Comparison of ENCODE assay signal across 17 cellular contexts in the genomic region with DNA sequence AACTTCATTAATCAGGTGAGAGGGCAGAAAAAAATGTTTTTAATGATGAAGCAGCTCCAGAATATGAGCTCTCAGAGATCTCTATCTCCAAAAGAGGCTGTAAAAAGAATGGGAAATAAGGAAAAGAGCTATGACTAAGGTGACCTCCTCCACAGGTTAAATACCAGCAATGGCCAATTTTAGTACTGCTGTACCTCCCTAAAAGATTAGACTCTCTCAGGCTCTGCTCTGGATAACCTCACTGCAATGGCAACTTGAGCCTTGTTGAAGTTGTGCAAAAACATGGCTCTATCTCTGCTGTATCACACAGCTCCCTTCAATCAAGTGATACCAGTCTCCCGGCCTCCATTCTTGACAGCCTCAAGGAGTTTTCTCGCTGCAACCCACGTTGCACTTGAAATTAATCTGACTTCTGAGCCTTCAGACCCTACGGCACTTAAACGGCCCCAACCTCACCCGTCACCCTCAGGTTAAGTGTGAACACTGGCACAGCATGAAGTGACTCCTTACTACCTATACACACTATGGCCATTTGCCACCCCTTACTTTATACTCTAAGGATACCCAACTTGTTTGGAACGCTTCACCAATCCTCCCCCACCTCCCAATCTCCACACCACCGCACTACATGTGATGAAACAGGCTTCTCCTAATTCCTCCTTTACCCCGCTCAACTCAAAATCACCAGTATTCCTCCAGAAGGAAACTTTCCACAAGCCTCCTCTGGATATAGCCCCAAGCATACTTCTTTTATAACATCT. TPM values are rescaled to one million over a fixed set of nuclear protein-coding genes. Genes with fewer than 3 reads are reported as not detected.
A peak's percentile ranks its signal among the peaks of the same experiment; 100 is the strongest.
DNase-seq lines count a peak whose midpoint lies in the region; ATAC-seq, FAIRE-seq and TF ChIP-seq lines count a peak whose summit lies in the region.
"Had no signal": no experiment of that assay in that cellular context is flagged by ENCODE, and none has a peak within 500 bp of the region (broad histone marks: within the 10 kb centered on the region; RNA-seq: fewer than 3 reads in every experiment).

No MANE protein-coding gene starts in this region.

- H2BK12ac ChIP-seq in H9 (ENCODE audit: insufficient read length, low read depth, low read length): no peak overlapping the region

- no peak overlapping the region for H3K18ac ChIP-seq in H9 (ENCODE audit: insufficient read length, low read depth, low read length)

- no peak overlapping the region for H3K4me3 ChIP-seq in CD4-positive, CD25-positive, alpha-beta regulatory T cell (ENCODE audit: low read depth, low read length)
- H3K4me3 ChIP-seq in iPS-20b (ENCODE audit: low read length) (no peak overlapping the region), pancreas (no peak overlapping the region)
- H3K4me3 ChIP-seq: spleen had no signal

- no peak overlapping the region for H2BK20ac ChIP-seq in H9 (ENCODE audit: low read depth, low read length, poor library complexity, severe bottlenecking)

- no peaks in the 10 kb centered on the region for H4K20me1 ChIP-seq in H9 (ENCODE audit: control insufficient read depth, insufficient read depth, insufficient read length)

- no peak overlapping the region for H2BK15ac ChIP-seq in H9 (ENCODE audit: low read depth, low read length)

- no peak overlapping the region for H2BK5ac ChIP-seq in H9 (ENCODE audit: insufficient read length, low read length)

- no peak overlapping the region for H3T11ph ChIP-seq in H9 (ENCODE audit: low read length)

- peaks cover 30 to 64% (median 51%) of the 10 kb centered on the region in 4 donors for H3K4me1 Mint-ChIP-seq in CD4-positive, CD25-positive, alpha-beta regulatory T cell
- H3K4me1 Mint-ChIP-seq in H9 (peaks cover 50 to 53% of the 10 kb centered on the region in 2 experiments), WTC11 (peaks cover 54% of the 10 kb centered on the region)

- no peak for DNase-seq in CD4-positive, CD25-positive, alpha-beta regulatory T cell
- DNase-seq in H9 (no peak), WTC11 (ENCODE audit: low spot score) (no peak), pancreas (no peak), cerebellar cortex (ENCODE audit: low spot score) (no peak), SW 1271 (lab: John Stamatoyannopoulos, UW) (no peak), SKM-1 treated with dmso at 0.1 percent for 144 hours (lab: John Stamatoyannopoulos, UW; ENCODE audit: unreplicated experiment) (no peak)
- DNase-seq: activated naive CD4-positive, alpha-beta T cell treated with anti-CD3 and anti-CD28 coated beads, Interleukin-2, amount 10 ng/mL, durations not matched to agents 7 days and 5 days; DMS153; effector CD4-positive, alpha-beta T cell; NCI-H1092 treated with DMSO at 0.1 percent for 48 hours; NCI-H2171 treated with DMSO at 0.1 percent for 48 hours; NK-92 treated with Interleukin-12 subunit alpha and Interleukin-12 subunit beta, amount 100 ng/mL, for 24 hours; spleen had no signal

- TF ChIP-seq CTCF in H9 (conservative IDR thresholded peaks at IDR 0.05): no peak
- TF ChIP-seq CTCF in WTC11 (IDR thresholded peaks at IDR 0.05): no peak
- TF ChIP-seq CTCF in pancreas (IDR thresholded peaks at IDR 0.05): no peak

- intact Hi-C loops in pancreas (cut with DNase I): no loop called here

- no peak overlapping the region for H4K5ac ChIP-seq in H9 (ENCODE audit: insufficient read length, low read depth, low read length)

- no peak overlapping the region for H4K91ac ChIP-seq in H9 (ENCODE audit: insufficient read length, low read depth, low read length)

- peaks cover 41% of the 10 kb centered on the region for H3K36me3 Mint-ChIP-seq in CD4-positive, CD25-positive, alpha-beta regulatory T cell
- H3K36me3 Mint-ChIP-seq in H9 (ENCODE audit: insufficient read depth in 1 of 3, low read depth in 3 of 3) (peaks cover 4 to 36% (median 36%) of the 10 kb centered on the region in 3 experiments; a peak in 5 of 7 replicates), WTC11 (peaks cover 23% of the 10 kb centered on the region)

- H2AK5ac ChIP-seq in H9 (ENCODE audit: insufficient read length, low read length): no peak overlapping the region

- no peak overlapping the region for H3K4me3 Mint-ChIP-seq in CD4-positive, CD25-positive, alpha-beta regulatory T cell
- H3K4me3 Mint-ChIP-seq in H9 (no peak overlapping the region), WTC11 (no peak overlapping the region)
- H3K4me3 Mint-ChIP-seq: activated naive CD4-positive, alpha-beta T cell treated with anti-CD3 and anti-CD28 coated beads, Interleukin-2, amount 10 ng/mL, durations not matched to agents 7 days and 5 days; B cell; stimulated activated naive CD8-positive, alpha-beta T cell treated with anti-CD3 and anti-CD28 coated beads, Interleukin-15, Interleukin-2, amounts not matched to agents 100 ng/mL and 50 ng/mL, for 24 hours had no signal

- H2BK120ac ChIP-seq in H9 (ENCODE audit: low read depth, low read length, poor library complexity, severe bottlenecking): no peak overlapping the region

- H3K4ac ChIP-seq in H9 (ENCODE audit: low read depth, low read length): no peak overlapping the region

- peak overlapping the region in 2 of 3 donors; percentile 42 to 68 for H3K27ac Mint-ChIP-seq in CD4-positive, CD25-positive, alpha-beta regulatory T cell
- peak overlapping the region; percentile 17 to 65 (median 35); a peak in 5 of 7 replicates for H3K27ac Mint-ChIP-seq in H9
- peak overlapping the region; percentile 6 for H3K27ac Mint-ChIP-seq in WTC11
- H3K27ac Mint-ChIP-seq: activated naive CD4-positive, alpha-beta T cell treated with anti-CD3 and anti-CD28 coated beads, Interleukin-2, amount 10 ng/mL, durations not matched to agents 7 days and 5 days; B cell; stimulated activated naive CD8-positive, alpha-beta T cell treated with anti-CD3 and anti-CD28 coated beads, Interleukin-15, Interleukin-2, amounts not matched to agents 100 ng/mL and 50 ng/mL, for 24 hours had no signal

- H3K9me3 ChIP-seq in CD4-positive, CD25-positive, alpha-beta regulatory T cell (ENCODE audit: control insufficient read depth in 2 of 2, low read length in 2 of 2): no peaks in the 10 kb centered on the region
- H3K9me3 ChIP-seq in H9 (ENCODE audit: control insufficient read depth, low read depth, low read length): no peaks in the 10 kb centered on the region
- no peaks in the 10 kb centered on the region for H3K9me3 ChIP-seq in iPS-20b (ENCODE audit: insufficient read depth, low read depth, low read length)
- H3K9me3 ChIP-seq in pancreas: no peaks in the 10 kb centered on the region
- H3K9me3 ChIP-seq: spleen had no signal

- H3K36me3 ChIP-seq in CD4-positive, CD25-positive, alpha-beta regulatory T cell (ENCODE audit: control insufficient read depth, insufficient read depth, low read length): peaks cover 19% of the 10 kb centered on the region
- peaks cover 49% of the 10 kb centered on the region for H3K36me3 ChIP-seq in iPS-20b (ENCODE audit: insufficient read depth, low read depth, low read length)
- peaks cover 0 to 7% (median 0%) of the 10 kb centered on the region in 3 donors for H3K36me3 ChIP-seq in pancreas

- H3K56ac ChIP-seq in H9 (ENCODE audit: insufficient read length, low read depth, low read length): no peak overlapping the region

- H2AFZ ChIP-seq in H9 (ENCODE audit: low read length): no peak overlapping the region

- H4K8ac ChIP-seq in H9 (replicated peaks; ENCODE audit: insufficient read length, low read depth, low read length): no peak overlapping the region

- WGBS in H9 (ENCODE audit: extremely low coverage, insufficient read length, low lambda C conversion rate): 100% methylated on average over 2 of the region's 9 CpGs
- 91 to 94% methylated on average over 9 of the region's 9 CpGs for WGBS in pancreas, 2 donors

- no peak overlapping the region for H3K27ac ChIP-seq in CD4-positive, CD25-positive, alpha-beta regulatory T cell (ENCODE audit: insufficient read depth, low read length, poor library complexity, severe bottlenecking)
- H3K27ac ChIP-seq in H9 (ENCODE audit: insufficient read length, low read depth, low read length): no peak overlapping the region
- H3K27ac ChIP-seq in iPS-20b (ENCODE audit: low read length): peak overlapping the region; percentile 23
- no peak overlapping the region for H3K27ac ChIP-seq in pancreas
- H3K27ac ChIP-seq: spleen had no signal

- FAIRE-seq in pancreas (lab: Jason Lieb, UNC): no peak

- H3K79me2 ChIP-seq in H9 (ENCODE audit: insufficient read depth, low read length): peaks cover 6% of the 10 kb centered on the region; the same call in 1 of the 2 replicates

- peaks cover 9% of the 10 kb centered on the region for H3K4me1 ChIP-seq in CD4-positive, CD25-positive, alpha-beta regulatory T cell (ENCODE audit: control insufficient read depth, insufficient read depth, low read length, poor library complexity, severe bottlenecking)
- no peaks in the 10 kb centered on the region; the same call in none of the 2 replicates for H3K4me1 ChIP-seq in H9 (ENCODE audit: insufficient read depth, low read length)
- peaks cover 12% of the 10 kb centered on the region; the same call in 1 of the 2 replicates for H3K4me1 ChIP-seq in iPS-20b (ENCODE audit: insufficient read depth, low read length)
- peaks cover 0 to 14% (median 4%) of the 10 kb centered on the region in 3 donors for H3K4me1 ChIP-seq in pancreas

- H3K79me1 ChIP-seq in H9 (ENCODE audit: insufficient read depth, low read depth, low read length, poor library complexity, severe bottlenecking): peaks cover 7% of the 10 kb centered on the region

- ATAC-seq in CD4-positive, CD25-positive, alpha-beta regulatory T cell (ENCODE audit: low read depth in 2 of 2): no peak
- ATAC-seq in WTC11 (no peak), pancreas (no peak)

- H3K9ac ChIP-seq in H9 (ENCODE audit: extremely low read depth, insufficient read length, low read length) (no peak overlapping the region), iPS-20b (ENCODE audit: low read depth, low read length) (no peak overlapping the region)

- H3K4me2 ChIP-seq in H9 (ENCODE audit: insufficient read depth, insufficient read length, low read length): no peak overlapping the region

- no peaks in the 10 kb centered on the region for H3K27me3 ChIP-seq in CD4-positive, CD25-positive, alpha-beta regulatory T cell (ENCODE audit: control insufficient read depth, insufficient read depth, low read length)
- H3K27me3 ChIP-seq in H9 (ENCODE audit: insufficient read depth, low read length): no peaks in the 10 kb centered on the region
- no peaks in the 10 kb centered on the region for H3K27me3 ChIP-seq in iPS-20b (ENCODE audit: insufficient read depth, low read length)
- H3K27me3 ChIP-seq in pancreas: no peaks in the 10 kb centered on the region
- H3K27me3 ChIP-seq: spleen had no signal

- POLR2A ChIA-PET in WTC11 (lab: Charles Lee): no interaction called here

- no peaks in the 10 kb centered on the region for H3K9me3 Mint-ChIP-seq in CD4-positive, CD25-positive, alpha-beta regulatory T cell
- H3K9me3 Mint-ChIP-seq in H9 (no peaks in the 10 kb centered on the region), WTC11 (no peaks in the 10 kb centered on the region)
- H3K9me3 Mint-ChIP-seq: activated naive CD4-positive, alpha-beta T cell treated with anti-CD3 and anti-CD28 coated beads, Interleukin-2, amount 10 ng/mL, durations not matched to agents 7 days and 5 days; stimulated activated naive CD8-positive, alpha-beta T cell treated with anti-CD3 and anti-CD28 coated beads, Interleukin-15, Interleukin-2, amounts not matched to agents 100 ng/mL and 50 ng/mL, for 24 hours had no signal

- no peak overlapping the region for H3K14ac ChIP-seq in H9 (ENCODE audit: insufficient read depth, low read length)

- no peak overlapping the region for H3K23ac ChIP-seq in H9 (ENCODE audit: insufficient read length, low read depth, low read length)

- CTCF ChIA-PET in WTC11 (lab: Charles Lee): interaction anchor here (0.8 to 1.3 kb wide), 2 partner anchors 103 to 121 kb away, joined by 3 to 5 read pairs; no protein-coding TSS in a partner anchor

- no peaks in the 10 kb centered on the region for H3K23me2 ChIP-seq in H9 (ENCODE audit: insufficient read length, low read depth, low read length, poor library complexity, severe bottlenecking)

- H3K27me3 Mint-ChIP-seq in CD4-positive, CD25-positive, alpha-beta regulatory T cell: no peaks in the 10 kb centered on the region
- H3K27me3 Mint-ChIP-seq in H9 (ENCODE audit: low read depth) (no peaks in the 10 kb centered on the region), WTC11 (ENCODE audit: low read depth) (no peaks in the 10 kb centered on the region)
- H3K27me3 Mint-ChIP-seq: activated naive CD4-positive, alpha-beta T cell treated with anti-CD3 and anti-CD28 coated beads, Interleukin-2, amount 10 ng/mL, durations not matched to agents 7 days and 5 days; stimulated activated naive CD8-positive, alpha-beta T cell treated with anti-CD3 and anti-CD28 coated beads, Interleukin-15, Interleukin-2, amounts not matched to agents 100 ng/mL and 50 ng/mL, for 24 hours had no signal

RNA-seq across cellular contexts. Expression of gene SMAD2, which starts 36.3 kb away (rescaled TPM):
- total RNA-seq in CD4-positive, CD25-positive, alpha-beta regulatory T cell: 115 TPM
- 100 to 1,000 TPM in 1 of 4 donors, 10 to 100 TPM in 3; 78.1 to 103 (median 88.2) TPM for polyA plus RNA-seq in CD4-positive, CD25-positive, alpha-beta regulatory T cell
- total RNA-seq in H9 (2021) (114 and 121 TPM in 2 replicates), WTC11 (2021) (104 to 105 TPM (median 105 TPM) in 3 replicates), pancreas (10 to 100 TPM; 35.2 to 71.2 (median 55.5) TPM)
- 10 to 100 TPM in 1 of 2 donors, 1 to 10 TPM in 1; 8.7 to 18.1 TPM for polyA plus RNA-seq in pancreas
